ENCODE assay signal across 9 cellular contexts in the genomic region with DNA sequence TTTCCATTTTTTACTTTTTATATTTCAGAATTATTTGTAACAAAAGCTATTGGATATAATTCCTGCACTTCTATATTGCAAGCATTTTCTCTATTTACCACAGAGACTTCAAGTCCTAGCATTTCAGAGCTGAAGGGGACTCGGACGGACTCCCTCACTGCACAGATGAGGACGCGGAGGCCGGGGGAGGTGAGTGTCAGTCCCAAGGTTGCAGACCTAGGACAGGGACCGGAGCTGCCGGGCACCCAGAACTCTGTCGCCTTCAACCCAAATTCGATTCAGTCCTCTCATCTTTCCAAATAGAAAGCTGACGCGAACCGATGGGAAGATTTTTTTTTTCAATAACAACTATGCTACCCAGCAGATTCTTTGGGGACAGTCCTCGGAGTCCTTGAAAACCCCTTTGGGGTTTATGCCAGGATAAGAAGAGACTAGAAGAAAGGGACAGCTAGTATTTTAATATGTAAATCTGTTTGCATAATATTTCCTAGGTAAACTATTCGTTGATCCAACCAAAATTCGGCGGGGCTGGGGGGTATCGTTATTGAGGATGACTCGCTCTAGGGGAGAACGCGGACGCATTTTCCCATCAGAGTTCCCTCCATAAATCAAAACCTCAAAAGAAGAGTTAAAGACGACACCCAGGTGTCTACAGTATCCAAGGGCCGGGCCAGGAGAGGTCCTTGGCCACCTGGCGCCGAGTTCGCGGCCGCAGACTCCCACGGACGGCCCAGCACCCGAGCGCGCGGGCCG. TPM values are rescaled to one million over a fixed set of nuclear protein-coding genes. Genes with fewer than 3 reads are reported as not detected.
A peak's percentile ranks its signal among the peaks of the same experiment; 100 is the strongest.
DNase-seq lines count a peak whose midpoint lies in the region; ATAC-seq and TF ChIP-seq lines count a peak whose summit lies in the region.
"Had no signal": no experiment of that assay in that cellular context is flagged by ENCODE, and none has a peak within 500 bp of the region (broad histone marks: within the 10 kb centered on the region; RNA-seq: fewer than 3 reads in every experiment).

No MANE protein-coding gene starts in this region.

- in situ Hi-C loops in transverse colon (cut with MboI; ENCODE audit: low pct_ligation_motif_present in 1 of 4, low pct_unique_long_range_greater_than_20kb in 1 of 4, low sequenced_read_pairs in 3 of 4), result no loop called here

- no peaks in the 10 kb centered on the region for H3K36me3 ChIP-seq in cardiac muscle cell
- H3K36me3 ChIP-seq in ascending aorta, result no peaks in the 10 kb centered on the region
- H3K36me3 ChIP-seq in lower lobe of right lung, result no peaks in the 10 kb centered on the region
- no peaks in the 10 kb centered on the region for H3K36me3 ChIP-seq in transverse colon

- H3K9me3 ChIP-seq in cardiac muscle cell (ENCODE audit: low read depth), result no peaks in the 10 kb centered on the region
- H3K9me3 ChIP-seq in ascending aorta, result no peaks in the 10 kb centered on the region
- H3K9me3 ChIP-seq in lower lobe of right lung, result no peaks in the 10 kb centered on the region
- no peaks in the 10 kb centered on the region for H3K9me3 ChIP-seq in transverse colon

- TF ChIP-seq EP300 in transverse colon (IDR thresholded peaks at IDR 0.05; ENCODE audit: low read depth), result no peak

- no peak for TF ChIP-seq POLR2A in transverse colon (IDR thresholded peaks at IDR 0.05)

- peaks cover 100% of the 10 kb centered on the region for H3K27me3 ChIP-seq in cardiac muscle cell
- no peaks in the 10 kb centered on the region for H3K27me3 ChIP-seq in ascending aorta
- peaks cover 74% of the 10 kb centered on the region for H3K27me3 ChIP-seq in lower lobe of right lung (ENCODE audit: low read depth)
- peaks cover 91% of the 10 kb centered on the region for H3K27me3 ChIP-seq in transverse colon

- ATAC-seq in lower lobe of right lung (peak in 1 of 2 donors; percentile 63), HG02981 (IDR thresholded peaks at IDR 0.05; ENCODE audit: unreplicated experiment) (no peak)

- peak overlapping the region; percentile 44 for H3K4me3 ChIP-seq in cardiac muscle cell
- peak overlapping the region; percentile 41 to 58 for H3K4me3 ChIP-seq in ascending aorta
- peak overlapping the region; percentile 50 for H3K4me3 ChIP-seq in lower lobe of right lung
- H3K4me3 ChIP-seq in transverse colon, result peak overlapping the region in 3 of 4 donors; percentile 31 to 51 (median 36)

- no peak overlapping the region for H3K27ac ChIP-seq in cardiac muscle cell
- no peak overlapping the region for H3K27ac ChIP-seq in ascending aorta
- H3K27ac ChIP-seq in lower lobe of right lung, result no peak overlapping the region
- H3K27ac ChIP-seq in transverse colon, result no peak overlapping the region

- TF ChIP-seq CTCF in cardiac muscle cell (IDR thresholded peaks at IDR 0.05; ENCODE audit: low read depth, low read length), result no peak
- no peak for TF ChIP-seq CTCF in ascending aorta (IDR thresholded peaks at IDR 0.05)
- TF ChIP-seq CTCF in lower lobe of right lung (IDR thresholded peaks at IDR 0.05), result no peak
- no peak for TF ChIP-seq CTCF in transverse colon (IDR thresholded peaks at IDR 0.05)

- 20 to 22% methylated on average over 17 to 35 of the region's 35 CpGs for WGBS in transverse colon (ENCODE audit: low coverage in 1 of 2), 2 donors

- intact Hi-C loops in cardiac septum (cut with DNase I), result no loop called here
- intact Hi-C loops in ascending aorta (cut with DNase I), result no loop called here
- intact Hi-C loops in lower lobe of right lung (cut with DNase I), result no loop called here
- intact Hi-C loops in transverse colon (cut with DNase I; ENCODE audit: low total_unique reads), result loop anchor here (1.0 kb wide), 1 partner anchor 34 kb away; no protein-coding TSS in a partner anchor

- no peaks in the 10 kb centered on the region for H3K4me1 ChIP-seq in cardiac muscle cell (ENCODE audit: low read depth)
- H3K4me1 ChIP-seq in ascending aorta, result peaks cover 2 to 6% of the 10 kb centered on the region in 2 donors
- peaks cover 14% of the 10 kb centered on the region for H3K4me1 ChIP-seq in lower lobe of right lung
- peaks cover 0 to 16% (median 11%) of the 10 kb centered on the region in 4 donors for H3K4me1 ChIP-seq in transverse colon

- DNase-seq in cardiac muscle cell (ENCODE audit: low read depth in 1 of 2, low spot score in 1 of 2) (no peak), cardiac septum (ENCODE audit: low spot score) (no peak), ascending aorta (ENCODE audit: low spot score in 2 of 2) (no peak), lower lobe of right lung (no peak), transverse colon (no peak), epidermal melanocyte (ENCODE audit: insufficient read length, low spot score) (no peak)
- no peak for DNase-seq in central memory CD4-positive, alpha-beta T cell
- DNase-seq: SHP77 treated with DMSO at 0.1 percent for 48 hours had no signal

RNA-seq across cellular contexts. Expression of gene FLT3, which starts 0.8 kb away (rescaled TPM):
- total RNA-seq in cardiac muscle cell (0.06 TPM in 1 of 2 replicates, not detected in the other), cardiac septum (0.05 TPM), ascending aorta (not detected), lower lobe of right lung (1.6 TPM), transverse colon (under 1 TPM in 2 of 4 donors, not detected in 2; 0.55 to 0.95 TPM)
- polyA plus RNA-seq in cardiac muscle cell, result not detected in 2 replicates

RNA-seq across cellular contexts. Expression of gene PAN3, which starts 38.8 kb away (rescaled TPM):
- total RNA-seq in cardiac muscle cell (13.9 and 25.1 TPM in 2 replicates), cardiac septum (12.7 TPM), ascending aorta (34.5 TPM), lower lobe of right lung (36.2 TPM), transverse colon (100 to 1,000 TPM in 1 of 4 donors, 10 to 100 TPM in 3; 28.3 to 107 (median 46.6) TPM)
- 7.8 and 8.6 TPM in 2 replicates for polyA plus RNA-seq in cardiac muscle cell
